ENCODE assay signal across 12 cellular contexts in genomic region chr7:34036069-34036920, GRCh38.
A peak's percentile ranks its signal among the peaks of the same experiment; 100 is the strongest.
DNase-seq lines count a peak whose midpoint lies in the region; ATAC-seq, FAIRE-seq and TF ChIP-seq lines count a peak whose summit lies in the region.
"Had no signal": no experiment of that assay in that cellular context is flagged by ENCODE, and none has a peak within 500 bp of the region (broad histone marks: within the 10 kb centered on the region; RNA-seq: fewer than 3 reads in every experiment).

No MANE protein-coding gene starts in this region.

- no peak overlapping the region for H3K56ac ChIP-seq in IMR-90 (ENCODE audit: extremely low read depth, insufficient read depth, low read length)

- TF ChIP-seq CTCF in A673 (conservative IDR thresholded peaks at IDR 0.05; ENCODE audit: low read depth, low read length) (no peak), IMR-90 (conservative IDR thresholded peaks at IDR 0.05; ENCODE audit: low read depth, low read length) (no peak), bronchial epithelial cell (IDR thresholded peaks at IDR 0.05; ENCODE audit: insufficient read depth, low read length, severe bottlenecking) (no peak), right lobe of liver (IDR thresholded peaks at IDR 0.05) (no peak)

- WGBS in IMR-90 (ENCODE audit: extremely low coverage in 2 of 2, insufficient read length in 1 of 2), 2 experiments: no CpG with 5 or more reads among the region's 8 CpGs
- 26% methylated on average over 7 of the region's 8 CpGs for WGBS in right lobe of liver (ENCODE audit: insufficient coverage, low coverage, low lambda C conversion rate, missing lambda C conversion rate)

- H3K18ac ChIP-seq in IMR-90 (ENCODE audit: low read depth, low read length): peak overlapping the region; percentile 25; the same call in 1 of the 2 replicates

- H4K20me1 ChIP-seq in IMR-90 (ENCODE audit: insufficient read depth, low read length): no peaks in the 10 kb centered on the region

- H3K27ac ChIP-seq in A673 (ENCODE audit: low read depth, low read length, poor library complexity, severe bottlenecking): peak overlapping the region; percentile 83
- H3K27ac ChIP-seq in IMR-90 (ENCODE audit: insufficient read depth, low read length): no peak overlapping the region
- H3K27ac ChIP-seq in right lobe of liver: peak overlapping the region; percentile 17 to 67 (median 49)

- H3K79me1 ChIP-seq in IMR-90 (ENCODE audit: low read depth in 1 of 2, low read length in 2 of 2): no peaks in the 10 kb centered on the region

- BruUV-seq in A673 (replicated peaks; lab: Mats Ljungman, UMichigan): TSS peak; percentile 65
- BruUV-seq in IMR-90 (replicated peaks; lab: Mats Ljungman, UMichigan): no TSS peak

- H3K9me3 ChIP-seq in A673 (ENCODE audit: low read depth, low read length, poor library complexity, severe bottlenecking) (no peaks in the 10 kb centered on the region), IMR-90 (ENCODE audit: control insufficient read depth, insufficient read depth, low read length) (no peaks in the 10 kb centered on the region), right lobe of liver (no peaks in the 10 kb centered on the region)

- H3K9me1 ChIP-seq in IMR-90 (ENCODE audit: insufficient read depth, low read length): peaks cover 3% of the 10 kb centered on the region; the same call in 1 of the 2 replicates

- peak overlapping the region; percentile 33; the same call in 1 of the 2 replicates for H4K5ac ChIP-seq in IMR-90 (ENCODE audit: low read depth, low read length)

- intact Hi-C loops in A673 (cut with micrococcal nuclease; ENCODE audit: unreplicated experiment) (no loop called here), IMR-90 (cut with micrococcal nuclease) (no loop called here), right lobe of liver (cut with DNase I) (no loop called here)

- POLR2A ChIA-PET in A673 (lab: Charles Lee; ENCODE audit: low non-redundant PET) (no interaction called here), IMR-90 (lab: Charles Lee; ENCODE audit: unreplicated experiment) (no interaction called here)

- no peak overlapping the region for H3K4me2 ChIP-seq in IMR-90 (ENCODE audit: low read depth, low read length)

- H3K36me3 ChIP-seq in A673 (ENCODE audit: insufficient read depth, low read length, poor library complexity, severe bottlenecking) (no peaks in the 10 kb centered on the region), IMR-90 (ENCODE audit: control insufficient read depth, insufficient read depth, low read length) (no peaks in the 10 kb centered on the region), bronchial epithelial cell (ENCODE audit: control insufficient read depth, insufficient read depth, low read length) (no peaks in the 10 kb centered on the region), right lobe of liver (no peaks in the 10 kb centered on the region)

- TF ChIP-seq RAD21 in IMR-90 (IDR thresholded peaks at IDR 0.05; ENCODE audit: low read length): no peak

- H2BK20ac ChIP-seq in IMR-90 (ENCODE audit: low read depth, low read length): peak overlapping the region; percentile 0; the same call in 1 of the 2 replicates

- no peak overlapping the region for H3K9ac ChIP-seq in IMR-90 (ENCODE audit: low read depth, low read length)

- peaks cover 55% of the 10 kb centered on the region for H3K4me1 ChIP-seq in A673 (ENCODE audit: insufficient read depth, low read length, poor library complexity, severe bottlenecking)
- peaks cover 15% of the 10 kb centered on the region for H3K4me1 ChIP-seq in IMR-90 (ENCODE audit: control insufficient read depth, insufficient read depth, low read length)
- peaks cover 0 to 15% (median 0%) of the 10 kb centered on the region in 4 donors for H3K4me1 ChIP-seq in right lobe of liver

- DNase-seq in A673 (ENCODE audit: low spot score) (peak; percentile 87), IMR-90 (peak; percentile 33), bronchial epithelial cell (ENCODE audit: low read depth) (peak; percentile 87), right lobe of liver (peak; percentile 76 to 78 (median 76)), NCI-H128 (lab: John Stamatoyannopoulos, UW; ENCODE audit: unreplicated experiment) (no peak)
- DNase-seq in activated naive CD4-positive, alpha-beta T cell (lab: John Stamatoyannopoulos, UW): no peak
- DNase-seq: activated CD4-positive, alpha-beta T cell treated with anti-CD3 and anti-CD28 coated beads, Interleukin-2, amount 50 U/mL, for 48 hours; C1 segment of cervical spinal cord; KG1; kidney had no signal

- H4K91ac ChIP-seq in IMR-90 (ENCODE audit: insufficient read depth, low read depth, low read length): no peak overlapping the region

- H2BK120ac ChIP-seq in IMR-90 (ENCODE audit: low read depth, low read length): peak overlapping the region; percentile 53; the same call in 1 of the 2 replicates

- H3K4ac ChIP-seq in IMR-90 (ENCODE audit: low read depth, low read length): 0 out of 2 replicates have a peak overlapping the region, but pooled peaks have one; percentile 2

- H3K27me3 ChIP-seq in A673 (replicated peaks; ENCODE audit: insufficient read depth, low read depth, low read length, poor library complexity) (no peaks in the 10 kb centered on the region), IMR-90 (ENCODE audit: control insufficient read depth, insufficient read depth, low read length) (no peaks in the 10 kb centered on the region), bronchial epithelial cell (ENCODE audit: control insufficient read depth, insufficient read depth, low read length) (no peaks in the 10 kb centered on the region), right lobe of liver (no peaks in the 10 kb centered on the region)

- peak overlapping the region; percentile 1 to 2; a peak in 3 of 4 replicates for H4K8ac ChIP-seq in IMR-90 (ENCODE audit: low read depth in 2 of 2, low read length in 2 of 2)

- peak overlapping the region; percentile 57; the same call in 1 of the 3 replicates for H2BK15ac ChIP-seq in IMR-90 (ENCODE audit: low read depth, low read length)

- H2BK5ac ChIP-seq in IMR-90 (ENCODE audit: low read depth, low read length, poor library complexity, severe bottlenecking): peak overlapping the region; percentile 1

- dilution Hi-C loops in IMR-90 (cut with HindIII; ENCODE audit: low sequenced_read_pairs, unreplicated experiment): no loop called here

- CTCF ChIA-PET in A673 (lab: Charles Lee) (no interaction called here), IMR-90 (lab: Yijun Ruan, JAX) (interaction anchor here (0.5 to 1.3 kb wide), 4 partner anchors 21 to 1478 kb away, joined by 3 read pairs; no protein-coding TSS in a partner anchor)

- in situ Hi-C loops in IMR-90 (cut with MboI; ENCODE audit: low sequenced_read_pairs): no loop called here

- FAIRE-seq in bronchial epithelial cell (lab: Jason Lieb, UNC): peak; percentile 88
- FAIRE-seq: kidney had no signal

- TF ChIP-seq POLR2A in IMR-90 (IDR thresholded peaks at IDR 0.05; ENCODE audit: low read depth, low read length) (no peak), right lobe of liver (IDR thresholded peaks at IDR 0.05) (no peak)

- peak overlapping the region; percentile 52; the same call in 1 of the 2 replicates for H2AK5ac ChIP-seq in IMR-90 (ENCODE audit: low read depth, low read length)

- no peak overlapping the region for H2AK9ac ChIP-seq in IMR-90 (replicated peaks; ENCODE audit: low read depth, low read length, poor library complexity)

- H3K23ac ChIP-seq in IMR-90 (ENCODE audit: low read depth, low read length): no peak overlapping the region

- H3K14ac ChIP-seq in IMR-90 (replicated peaks; ENCODE audit: low read depth, low read length): no peak overlapping the region

- peak overlapping the region; percentile 27 for H2AFZ ChIP-seq in IMR-90 (replicated peaks; ENCODE audit: low read length, poor library complexity)

- no peak overlapping the region for H3K4me3 ChIP-seq in A673 (ENCODE audit: low read depth, low read length, poor library complexity, severe bottlenecking)
- H3K4me3 ChIP-seq in IMR-90 (ENCODE audit: insufficient read depth, low read depth, low read length): no peak overlapping the region
- H3K4me3 ChIP-seq in bronchial epithelial cell (ENCODE audit: low read depth, low read length): no peak overlapping the region
- no peak overlapping the region for H3K4me3 ChIP-seq in right lobe of liver

- peak; percentile 28 for ATAC-seq in IMR-90 (ENCODE audit: low read depth)
- ATAC-seq in right lobe of liver: peak; percentile 95 to 97 (median 96)
- ATAC-seq in GM18861 (IDR thresholded peaks at IDR 0.05; ENCODE audit: unreplicated experiment): no peak
- ATAC-seq in GM21367 (IDR thresholded peaks at IDR 0.05; ENCODE audit: unreplicated experiment): no peak

TF ChIP-seq in IMR-90, 13 proteins besides CTCF, POLR2A, EP300 and RAD21:
- peak; percentile 17; the same call in 1 of the 2 replicates for TF ChIP-seq MAFK (IDR thresholded peaks at IDR 0.05; ENCODE audit: low read depth, low read length)
- no peak for TF ChIP-seq ELK1 (IDR thresholded peaks at IDR 0.05; ENCODE audit: borderline replicate concordance, low read depth, low read length)
TF ChIP-seq in IMR-90: peak in this region for 1.

Comparison
In these comparisons a context has a peak if more than half of its experiments do, and no peak if none do; other contexts are left out.
1. DNase-seq: peak in A673 (single experiment), IMR-90 (single experiment), bronchial epithelial cell (single experiment) and right lobe of liver (3 of 3); none in NCI-H128 (single experiment) and activated naive CD4-positive, alpha-beta T cell (0 of 4).
2. ATAC-seq: peak in IMR-90 (single experiment) and right lobe of liver (4 of 4); none in GM18861 (single experiment) and GM21367 (single experiment).